ENCODE assay signal across 13 cellular contexts in the genomic region with DNA sequence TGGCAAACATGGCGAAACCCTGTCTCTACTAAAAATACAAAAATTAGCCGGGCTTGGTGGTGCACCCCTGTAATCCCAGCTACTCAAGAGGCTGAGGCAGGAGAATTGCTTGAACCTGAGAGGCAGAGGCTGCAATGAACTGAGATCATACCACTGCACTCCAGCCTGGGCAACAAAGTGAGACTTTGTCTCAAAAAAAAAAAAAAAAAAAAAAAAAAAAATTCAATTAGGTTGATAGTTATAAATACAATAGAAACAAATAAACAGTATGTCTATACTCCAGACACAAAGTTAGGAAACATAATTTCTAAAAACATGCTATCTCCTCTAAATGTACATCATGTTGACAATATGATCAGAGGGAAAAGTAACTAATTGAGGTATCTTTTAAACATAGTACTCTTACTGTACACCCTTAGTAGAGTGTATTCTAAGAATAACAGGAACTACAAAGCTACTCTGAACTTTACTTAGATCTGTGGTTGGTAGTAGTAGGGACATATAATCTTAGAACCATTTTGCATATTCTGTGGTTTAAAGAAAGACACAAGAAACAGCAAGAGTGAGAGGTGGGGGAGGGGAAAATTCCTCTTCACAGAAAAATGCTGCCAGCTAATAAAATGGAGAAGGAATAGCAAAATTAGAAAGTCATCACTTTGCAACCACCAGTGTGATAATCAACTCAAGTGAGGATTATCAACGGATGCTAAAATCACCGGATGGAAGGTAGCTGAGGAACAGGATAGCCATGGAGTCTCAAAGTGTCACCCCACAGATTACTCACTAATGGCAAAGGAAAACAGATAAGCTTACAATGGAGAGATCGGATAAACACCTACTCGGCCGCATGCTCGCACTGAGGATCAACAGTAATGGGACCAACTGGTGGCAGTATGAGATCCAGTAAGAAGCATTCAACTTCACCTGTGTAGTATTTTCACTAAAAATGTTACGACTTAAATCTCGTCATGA. TPM values are rescaled to one million over a fixed set of nuclear protein-coding genes. Genes with fewer than 3 reads are reported as not detected.
A peak's percentile ranks its signal among the peaks of the same experiment; 100 is the strongest.
DNase-seq lines count a peak whose midpoint lies in the region; ATAC-seq lines count a peak whose summit lies in the region.
"Had no signal": no experiment of that assay in that cellular context is flagged by ENCODE, and none has a peak within 500 bp of the region (broad histone marks: within the 10 kb centered on the region; RNA-seq: fewer than 3 reads in every experiment).

No MANE protein-coding gene starts in this region.

- ATAC-seq in activated CD8-positive, alpha-beta memory T cell treated with anti-CD3 and anti-CD28 coated beads, Interleukin-2, amount 10 ng/mL, durations not matched to agents 7 days and 5 days, result no peak
- peak; percentile 60 for ATAC-seq in HG02852 (IDR thresholded peaks at IDR 0.05; ENCODE audit: unreplicated experiment)
- peak; percentile 39 for ATAC-seq in T-helper 17 cell
- no peak for ATAC-seq in stimulated activated effector memory CD8-positive, alpha-beta T cell treated with anti-CD3 and anti-CD28 coated beads, Interleukin-12 subunit alpha, Interleukin-12 subunit beta, amount 100 ng/mL, for 72 hours
- no peak for ATAC-seq in HG03571 (IDR thresholded peaks at IDR 0.05; ENCODE audit: unreplicated experiment)
- ATAC-seq: natural killer cell had no signal

- CTCF ChIA-PET in activated CD8-positive, alpha-beta memory T cell treated with anti-CD3 and anti-CD28 coated beads, Interleukin-2, amount 10 ng/mL, durations not matched to agents 7 days and 5 days (lab: Charles Lee), result interaction anchor here (0.7 to 8.3 kb wide), 4 partner anchors 10 to 190 kb away, joined by 3 to 48 read pairs (median 10); no protein-coding TSS in a partner anchor

- DNase-seq in activated CD8-positive, alpha-beta memory T cell treated with anti-CD3 and anti-CD28 coated beads, Interleukin-2, amount 10 ng/mL, durations not matched to agents 7 days and 5 days, result no peak
- DNase-seq in activated CD8-positive, alpha-beta memory T cell treated with anti-CD3 and anti-CD28 coated beads, Interleukin-2, amount 50 U/mL, for 48 hours, result no peak
- DNase-seq in T-helper 17 cell, result no peak
- DNase-seq in stimulated activated effector memory CD8-positive, alpha-beta T cell treated with anti-CD3 and anti-CD28 coated beads, Interleukin-12 subunit alpha, Interleukin-12 subunit beta, amount 100 ng/mL, for 72 hours (ENCODE audit: low spot score in 2 of 2), result no peak
- no peak for DNase-seq in stimulated activated CD4-positive, alpha-beta T cell treated with anti-CD3 and anti-CD28 coated beads, Interleukin-4, amount 100 ng/mL, for 24 hours
- DNase-seq in effector CD8-positive, alpha-beta T cell (lab: John Stamatoyannopoulos, UW), result no peak
- DNase-seq: effector CD4-positive, alpha-beta T cell; natural killer cell; NCI-H524 treated with DMSO at 0.1 percent for 48 hours; thyroid gland had no signal

- no peak overlapping the region for H3K4me3 Mint-ChIP-seq in activated CD8-positive, alpha-beta memory T cell treated with anti-CD3 and anti-CD28 coated beads, Interleukin-2, amount 10 ng/mL, durations not matched to agents 7 days and 5 days
- no peak overlapping the region for H3K4me3 Mint-ChIP-seq in T-helper 17 cell
- H3K4me3 Mint-ChIP-seq in stimulated activated effector memory CD8-positive, alpha-beta T cell treated with anti-CD3 and anti-CD28 coated beads, Interleukin-12 subunit alpha, Interleukin-12 subunit beta, amount 100 ng/mL, for 72 hours, result no peak overlapping the region
- H3K4me3 Mint-ChIP-seq: natural killer cell had no signal

- H3K9me3 Mint-ChIP-seq in activated CD8-positive, alpha-beta memory T cell treated with anti-CD3 and anti-CD28 coated beads, Interleukin-2, amount 10 ng/mL, durations not matched to agents 7 days and 5 days (ENCODE audit: low read depth), result no peaks in the 10 kb centered on the region
- H3K9me3 Mint-ChIP-seq in stimulated activated effector memory CD8-positive, alpha-beta T cell treated with anti-CD3 and anti-CD28 coated beads, Interleukin-12 subunit alpha, Interleukin-12 subunit beta, amount 100 ng/mL, for 72 hours, result no peaks in the 10 kb centered on the region
- H3K9me3 Mint-ChIP-seq: natural killer cell had no signal

- H3K9me3 ChIP-seq in T-helper 17 cell (ENCODE audit: control insufficient read depth, low read length, poor library complexity, severe bottlenecking), result no peaks in the 10 kb centered on the region
- H3K9me3 ChIP-seq: thyroid gland had no signal

- H3K4me1 Mint-ChIP-seq in activated CD8-positive, alpha-beta memory T cell treated with anti-CD3 and anti-CD28 coated beads, Interleukin-2, amount 10 ng/mL, durations not matched to agents 7 days and 5 days, result peaks cover 21% of the 10 kb centered on the region
- peaks cover 13% of the 10 kb centered on the region for H3K4me1 Mint-ChIP-seq in T-helper 17 cell
- peaks cover 8% of the 10 kb centered on the region for H3K4me1 Mint-ChIP-seq in stimulated activated effector memory CD8-positive, alpha-beta T cell treated with anti-CD3 and anti-CD28 coated beads, Interleukin-12 subunit alpha, Interleukin-12 subunit beta, amount 100 ng/mL, for 72 hours

- peaks cover 50% of the 10 kb centered on the region for H3K36me3 Mint-ChIP-seq in activated CD8-positive, alpha-beta memory T cell treated with anti-CD3 and anti-CD28 coated beads, Interleukin-2, amount 10 ng/mL, durations not matched to agents 7 days and 5 days
- peaks cover 14% of the 10 kb centered on the region for H3K36me3 Mint-ChIP-seq in T-helper 17 cell (ENCODE audit: low read depth)
- peaks cover 99% of the 10 kb centered on the region for H3K36me3 Mint-ChIP-seq in stimulated activated effector memory CD8-positive, alpha-beta T cell treated with anti-CD3 and anti-CD28 coated beads, Interleukin-12 subunit alpha, Interleukin-12 subunit beta, amount 100 ng/mL, for 72 hours

- H3K27me3 Mint-ChIP-seq in activated CD8-positive, alpha-beta memory T cell treated with anti-CD3 and anti-CD28 coated beads, Interleukin-2, amount 10 ng/mL, durations not matched to agents 7 days and 5 days, result no peaks in the 10 kb centered on the region
- H3K27me3 Mint-ChIP-seq in T-helper 17 cell, result no peaks in the 10 kb centered on the region

- peak overlapping the region; percentile 48 for H3K27ac Mint-ChIP-seq in activated CD8-positive, alpha-beta memory T cell treated with anti-CD3 and anti-CD28 coated beads, Interleukin-2, amount 10 ng/mL, durations not matched to agents 7 days and 5 days
- H3K27ac Mint-ChIP-seq in T-helper 17 cell, result no peak overlapping the region
- H3K27ac Mint-ChIP-seq in stimulated activated effector memory CD8-positive, alpha-beta T cell treated with anti-CD3 and anti-CD28 coated beads, Interleukin-12 subunit alpha, Interleukin-12 subunit beta, amount 100 ng/mL, for 72 hours, result peak overlapping the region; percentile 76
- H3K27ac Mint-ChIP-seq: natural killer cell had no signal

RNA-seq across cellular contexts. Expression of gene MTOR, which starts 35.0 kb away (rescaled TPM):
- total RNA-seq in activated CD8-positive, alpha-beta memory T cell treated with anti-CD3 and anti-CD28 coated beads, Interleukin-2, amount 10 ng/mL, durations not matched to agents 7 days and 5 days, result 10 to 100 TPM; 50.1 to 52.0 TPM
- total RNA-seq in T-helper 17 cell, result 10 to 100 TPM; 47.3 to 50.0 TPM

RNA-seq across cellular contexts. Expression of gene ANGPTL7, which starts 38.2 kb away (rescaled TPM):
- total RNA-seq in activated CD8-positive, alpha-beta memory T cell treated with anti-CD3 and anti-CD28 coated beads, Interleukin-2, amount 10 ng/mL, durations not matched to agents 7 days and 5 days, result not detected
- not detected for total RNA-seq in T-helper 17 cell
- total RNA-seq: A673, natural killer cell had no signal

RNA-seq across cellular contexts. Expression of gene UBIAD1, which starts 45.6 kb away (rescaled TPM):
- 10 to 100 TPM; 21.9 to 25.9 TPM for total RNA-seq in activated CD8-positive, alpha-beta memory T cell treated with anti-CD3 and anti-CD28 coated beads, Interleukin-2, amount 10 ng/mL, durations not matched to agents 7 days and 5 days
- 10 to 100 TPM; 19.1 to 25.3 TPM for total RNA-seq in T-helper 17 cell

Comparison
In these comparisons a context has a peak if more than half of its experiments do, and no peak if none do; other contexts are left out.
1. ATAC-seq: peak in HG02852 (single experiment) and T-helper 17 cell (single experiment); none in activated CD8-positive, alpha-beta memory T cell treated with anti-CD3 and anti-CD28 coated beads, Interleukin-2, amount 10 ng/mL, durations not matched to agents 7 days and 5 days (single experiment), stimulated activated effector memory CD8-positive, alpha-beta T cell treated with anti-CD3 and anti-CD28 coated beads, Interleukin-12 subunit alpha, Interleukin-12 subunit beta, amount 100 ng/mL, for 72 hours (single experiment) and HG03571 (single experiment).